Comparison of ENCODE assay signal across 14 cellular contexts in genomic region chr1:24695202-24695974, GRCh38. TPM values are rescaled to one million over a fixed set of nuclear protein-coding genes. Genes with fewer than 3 reads are reported as not detected.
DNase-seq lines count a peak whose midpoint lies in the region; ATAC-seq, FAIRE-seq and TF ChIP-seq lines count a peak whose summit lies in the region.
"Had no signal": no experiment of that assay in that cellular context is flagged by ENCODE, and none has a peak within 500 bp of the region (broad histone marks: within the 10 kb centered on the region; RNA-seq: fewer than 3 reads in every experiment).

No MANE protein-coding gene starts in this region.

- H3K4me2 ChIP-seq in K562 (ENCODE audit: insufficient read depth, low read length): peak overlapping the region; percentile 77; the same call in 1 of the 2 replicates

- peak; percentile 70 for FAIRE-seq in K562 (lab: Jason Lieb, UNC)

- H3K4me3 ChIP-seq in K562: no peak overlapping the region
- peak overlapping the region in 1 of 5 donors; percentile 11 for H3K4me3 ChIP-seq in subcutaneous abdominal adipose tissue (ENCODE audit: low read depth in 1 of 5, low read length in 5 of 5)
- H3K4me3 ChIP-seq in lower leg skin (ENCODE audit: low read depth, poor library complexity, severe bottlenecking): no peak overlapping the region
- H3K4me3 ChIP-seq: prostate gland, testis had no signal

- intact Hi-C loops in activated CD4-positive, alpha-beta memory T cell treated with anti-CD3 and anti-CD28 coated beads for 36 hours (cut with micrococcal nuclease): loop anchor here (10.0 kb wide), 1 partner anchor 49 kb away; the partner anchor contains the start of gene CLIC4
- intact Hi-C loops in K562 (cut with micrococcal nuclease) (no loop called here), lower leg skin (cut with DNase I; ENCODE audit: low total_unique reads) (no loop called here)

- 45% methylated on average over 7 of the region's 7 CpGs for WGBS in K562 (ENCODE audit: insufficient coverage, low coverage, missing lambda C conversion rate)
- WGBS in lower leg skin, 2 donors: 58 to 67% methylated on average over 6 to 7 of the region's 7 CpGs

- H3K4me1 ChIP-seq in K562 (replicated peaks in 1 of 2; ENCODE audit: control insufficient read depth in 2 of 2, insufficient read depth in 2 of 2, low read length in 2 of 2): peaks cover 16 to 26% of the 10 kb centered on the region in 2 experiments
- H3K4me1 ChIP-seq in subcutaneous abdominal adipose tissue (ENCODE audit: control insufficient read depth in 5 of 5, insufficient read depth in 5 of 5, low read length in 5 of 5): peaks cover 8 to 40% (median 11%) of the 10 kb centered on the region in 5 donors
- H3K4me1 ChIP-seq: prostate gland had no signal

- H3K36me3 Mint-ChIP-seq in activated CD4-positive, alpha-beta memory T cell treated with anti-CD3 and anti-CD28 coated beads, Interleukin-2, amount 10 ng/mL, durations not matched to agents 7 days and 5 days (ENCODE audit: low read depth): no peaks in the 10 kb centered on the region
- H3K36me3 Mint-ChIP-seq in activated CD4-positive, alpha-beta memory T cell treated with anti-CD3 and anti-CD28 coated beads for 36 hours: no peaks in the 10 kb centered on the region

- peak overlapping the region; percentile 5 to 29; a peak in 2 of 4 replicates for H3K9ac ChIP-seq in K562 (ENCODE audit: insufficient read depth in 1 of 2, low read depth in 2 of 2, low read length in 2 of 2)
- no peak overlapping the region for H3K9ac ChIP-seq in subcutaneous abdominal adipose tissue (ENCODE audit: low read length in 5 of 5)

- no peaks in the 10 kb centered on the region for H3K27me3 ChIP-seq in K562 (ENCODE audit: control insufficient read depth in 2 of 2, insufficient read depth in 2 of 2, low read length in 2 of 2)
- peaks cover 0 to 2% (median 0%) of the 10 kb centered on the region in 5 donors for H3K27me3 ChIP-seq in subcutaneous abdominal adipose tissue (ENCODE audit: control insufficient read depth in 5 of 5, insufficient read depth in 4 of 5, low read length in 5 of 5)
- H3K27me3 ChIP-seq: testis had no signal

- no peaks in the 10 kb centered on the region for H3K9me1 ChIP-seq in K562 (ENCODE audit: control insufficient read depth, insufficient read depth, low read length)

- in situ Hi-C loops in K562 (cut with MboI): no loop called here

- H3K36me3 ChIP-seq in K562 (ENCODE audit: control insufficient read depth, insufficient read depth, low read length): no peaks in the 10 kb centered on the region
- no peaks in the 10 kb centered on the region for H3K36me3 ChIP-seq in subcutaneous abdominal adipose tissue (ENCODE audit: control insufficient read depth in 5 of 5, insufficient read depth in 5 of 5, low read length in 5 of 5)
- H3K36me3 ChIP-seq: prostate gland had no signal

- CTCF ChIA-PET in activated CD4-positive, alpha-beta memory T cell treated with anti-CD3 and anti-CD28 coated beads, Interleukin-2, amount 10 ng/mL, durations not matched to agents 7 days and 5 days (lab: Charles Lee): interaction anchor here (1.0 to 1.4 kb wide), 5 partner anchors 8 to 139 kb away, joined by 3 to 5 read pairs (median 4); partner anchors contain the start of gene CLIC4
- CTCF ChIA-PET in activated CD4-positive, alpha-beta memory T cell treated with anti-CD3 and anti-CD28 coated beads for 36 hours (lab: Charles Lee): interaction anchor here (0.9 to 10.6 kb wide), 4 partner anchors 8 to 304 kb away, joined by 3 to 299 read pairs (median 6); no protein-coding TSS in a partner anchor
- CTCF ChIA-PET in K562 (lab: Yijun Ruan, JAX; ENCODE audit: low intra/inter-chr PET ratio): interaction anchor here (1.0 kb wide), 1 partner anchor 135 kb away, joined by 3 read pairs; no protein-coding TSS in a partner anchor

- H3K9me3 ChIP-seq in K562 (replicated peaks; ENCODE audit: control insufficient read depth, insufficient read depth, low read depth, low read length): no peaks in the 10 kb centered on the region
- H3K9me3 ChIP-seq in subcutaneous abdominal adipose tissue (ENCODE audit: control insufficient read depth in 5 of 5, low read length in 5 of 5): no peaks in the 10 kb centered on the region
- H3K9me3 ChIP-seq: prostate gland, testis had no signal

- DNase-seq in activated CD4-positive, alpha-beta memory T cell treated with anti-CD3 and anti-CD28 coated beads, Interleukin-2, amount 10 ng/mL, durations not matched to agents 7 days and 5 days: peak; percentile 34
- no peak for DNase-seq in activated CD4-positive, alpha-beta memory T cell treated with anti-CD3 and anti-CD28 coated beads for 36 hours
- DNase-seq in K562 (ENCODE audit: extremely low read depth in 1 of 4, low spot score in 3 of 4) (peak in 2 of 4 experiments; percentile 61 to 72), left lobe of liver (ENCODE audit: low spot score) (peak; percentile 50), lower leg skin (ENCODE audit: low spot score in 2 of 2) (no peak)
- DNase-seq: activated CD4-positive, alpha-beta T cell treated with anti-CD3 and anti-CD28 coated beads for 1 hour; central memory CD4-positive, alpha-beta T cell; DMS79 treated with DMSO at 0.1 percent for 48 hours; left colon; testis had no signal

- H3K4me1 Mint-ChIP-seq in activated CD4-positive, alpha-beta memory T cell treated with anti-CD3 and anti-CD28 coated beads, Interleukin-2, amount 10 ng/mL, durations not matched to agents 7 days and 5 days: peaks cover 35% of the 10 kb centered on the region
- H3K4me1 Mint-ChIP-seq in activated CD4-positive, alpha-beta memory T cell treated with anti-CD3 and anti-CD28 coated beads for 36 hours (ENCODE audit: low read depth): peaks cover 1% of the 10 kb centered on the region

- no peak for TF ChIP-seq CTCF in K562 (IDR thresholded peaks at IDR 0.05 in 2 of 3, conservative IDR thresholded peaks at IDR 0.05 in 1 of 3; ENCODE audit: insufficient read depth in 2 of 3, low read depth in 1 of 3, low read length in 3 of 3)
- TF ChIP-seq CTCF in lower leg skin (IDR thresholded peaks at IDR 0.05): no peak

- peak overlapping the region; percentile 88 for H2AFZ ChIP-seq in K562 (ENCODE audit: low read depth, low read length)

- H3K4me3 Mint-ChIP-seq in activated CD4-positive, alpha-beta memory T cell treated with anti-CD3 and anti-CD28 coated beads, Interleukin-2, amount 10 ng/mL, durations not matched to agents 7 days and 5 days: no peak overlapping the region
- no peak overlapping the region for H3K4me3 Mint-ChIP-seq in activated CD4-positive, alpha-beta memory T cell treated with anti-CD3 and anti-CD28 coated beads for 36 hours

- H3K27ac ChIP-seq in K562 (ENCODE audit: extremely low read depth, low read depth, low read length): peak overlapping the region; percentile 15; the same call in 1 of the 3 replicates
- peak overlapping the region; percentile 27 for H3K27ac ChIP-seq in subcutaneous abdominal adipose tissue (ENCODE audit: low read depth, low read length)
- H3K27ac ChIP-seq: prostate gland, testis had no signal

- TF ChIP-seq EP300 in K562 (IDR thresholded peaks at IDR 0.05; ENCODE audit: low read length): peak; percentile 43; the same call in 1 of the 2 replicates

- no peaks in the 10 kb centered on the region for H3K79me2 ChIP-seq in K562 (ENCODE audit: control insufficient read depth, insufficient read depth, low read length)

- H4K20me1 ChIP-seq in K562 (replicated peaks; ENCODE audit: control insufficient read depth, insufficient read depth, low read length): no peaks in the 10 kb centered on the region

- no peaks in the 10 kb centered on the region for H3K9me3 Mint-ChIP-seq in activated CD4-positive, alpha-beta memory T cell treated with anti-CD3 and anti-CD28 coated beads, Interleukin-2, amount 10 ng/mL, durations not matched to agents 7 days and 5 days
- no peaks in the 10 kb centered on the region for H3K9me3 Mint-ChIP-seq in activated CD4-positive, alpha-beta memory T cell treated with anti-CD3 and anti-CD28 coated beads for 36 hours

- ATAC-seq in K562: peak; percentile 84
- peak; percentile 67 for ATAC-seq in left lobe of liver
- no peak for ATAC-seq in HG03196 (IDR thresholded peaks at IDR 0.05; ENCODE audit: unreplicated experiment)
- ATAC-seq in GM19452 (IDR thresholded peaks at IDR 0.05; ENCODE audit: unreplicated experiment): no peak

- TF ChIP-seq RAD21 in K562 (CRISPR knock-in tag; conservative IDR thresholded peaks at IDR 0.05 in 1 of 2, IDR thresholded peaks at IDR 0.05 in 1 of 2): no peak

- POLR2A ChIA-PET in activated CD4-positive, alpha-beta memory T cell treated with anti-CD3 and anti-CD28 coated beads, Interleukin-2, amount 10 ng/mL, durations not matched to agents 7 days and 5 days (lab: Charles Lee): interaction anchor here (3.1 kb wide), 2 partner anchors 11 to 15 kb away, joined by 11 read pairs; no protein-coding TSS in a partner anchor
- POLR2A ChIA-PET in activated CD4-positive, alpha-beta memory T cell treated with anti-CD3 and anti-CD28 coated beads for 36 hours (lab: Charles Lee): no interaction called here
- POLR2A ChIA-PET in K562 (lab: Yijun Ruan, JAX): interaction anchor here (0.9 to 2.7 kb wide), 5 partner anchors 10 to 108 kb away, joined by 3 to 14 read pairs (median 4); no protein-coding TSS in a partner anchor

- peaks cover 7% of the 10 kb centered on the region for H3K27me3 Mint-ChIP-seq in activated CD4-positive, alpha-beta memory T cell treated with anti-CD3 and anti-CD28 coated beads, Interleukin-2, amount 10 ng/mL, durations not matched to agents 7 days and 5 days
- peaks cover 3% of the 10 kb centered on the region for H3K27me3 Mint-ChIP-seq in activated CD4-positive, alpha-beta memory T cell treated with anti-CD3 and anti-CD28 coated beads for 36 hours

- TF ChIP-seq POLR2A in K562 (conservative IDR thresholded peaks at IDR 0.05) (no peak), lower leg skin (IDR thresholded peaks at IDR 0.05) (no peak)

- peak overlapping the region; percentile 64 for H3K27ac Mint-ChIP-seq in activated CD4-positive, alpha-beta memory T cell treated with anti-CD3 and anti-CD28 coated beads, Interleukin-2, amount 10 ng/mL, durations not matched to agents 7 days and 5 days
- no peak overlapping the region for H3K27ac Mint-ChIP-seq in activated CD4-positive, alpha-beta memory T cell treated with anti-CD3 and anti-CD28 coated beads for 36 hours

- BruUV-seq in K562 (replicated peaks; lab: Mats Ljungman, UMichigan): no TSS peak

RNA-seq across cellular contexts. Expression of gene CLIC4, which starts 49.9 kb away (rescaled TPM):
- 10 to 100 TPM; 28.9 to 30.6 TPM for total RNA-seq in activated CD4-positive, alpha-beta memory T cell treated with anti-CD3 and anti-CD28 coated beads, Interleukin-2, amount 10 ng/mL, durations not matched to agents 7 days and 5 days
- 10 to 100 TPM; 25.5 to 26.3 TPM for total RNA-seq in activated CD4-positive, alpha-beta memory T cell treated with anti-CD3 and anti-CD28 coated beads for 36 hours
- total RNA-seq in K562 (2011; cell fraction: chromatin; rRNA removed; ENCODE audit: low replicate concordance): 12.8 and 26.9 TPM in 2 replicates
- 9.8 and 13.6 TPM in 2 replicates for total RNA-seq in K562 (2011; cell fraction: nucleolus; rRNA removed)
- total RNA-seq in K562 (2011; cell fraction: nucleoplasm; rRNA removed): 20.3 and 22.9 TPM in 2 replicates
- 31.8 and 34.6 TPM in 2 replicates for total RNA-seq in K562 (2014; rRNA removed)
- 58.3 and 71.7 TPM in 2 replicates for total RNA-seq in K562 (2014; rRNA removed; fragmentation: Illumina TruSeq; extraction: Trizol)
- 35.6 and 39.1 TPM in 2 replicates for total RNA-seq in K562 (2015; rRNA removed; fragmentation: Illumina TruSeq; extraction: Trizol)
- total RNA-seq in K562 (2021): 64.5 and 67.5 TPM in 2 replicates
- polyA plus RNA-seq in K562 (2011; rRNA removed): 21.0 and 22.9 TPM in 2 replicates
- polyA plus RNA-seq in K562 (2011; cell fraction: cytosol; rRNA removed): 7.4 and 14.6 TPM in 2 replicates
- 6.9 and 12.6 TPM in 2 replicates for polyA plus RNA-seq in K562 (2011; cell fraction: nucleus; rRNA removed)
- 37.3 and 89.5 TPM in 2 replicates for polyA plus RNA-seq in K562 (2012)
- 52.6 and 58.3 TPM in 2 replicates for polyA plus RNA-seq in K562 (2014; fragmentation: Illumina TruSeq; extraction: Trizol)
- 10 to 100 TPM; 16.0 to 18.9 TPM for polyA plus RNA-seq in K562 (2014; fragmentation: Nextera tagmentation; extraction: Ambion mirVana)
- polyA plus RNA-seq in K562 (2014; rRNA removed): 33.8 and 38.4 TPM in 2 replicates
- 15.9 and 25.4 TPM in 2 replicates for polyA minus RNA-seq in K562 (2011; rRNA and poly(A)+ RNA removed)
- polyA minus RNA-seq in K562 (2011; cell fraction: cytosol; rRNA and poly(A)+ RNA removed): 13.6 and 16.5 TPM in 2 replicates
- 8.1 and 16.3 TPM in 2 replicates for polyA minus RNA-seq in K562 (2011; cell fraction: nucleus; rRNA and poly(A)+ RNA removed)
- 54.4 TPM for total RNA-seq in left lobe of liver
- 10 to 100 TPM; 32.0 to 97.3 (median 60.7) TPM for total RNA-seq in lower leg skin

RNA-seq across cellular contexts. Expression of gene SRRM1, which starts 52.3 kb away (rescaled TPM):
- total RNA-seq in activated CD4-positive, alpha-beta memory T cell treated with anti-CD3 and anti-CD28 coated beads, Interleukin-2, amount 10 ng/mL, durations not matched to agents 7 days and 5 days: 100 to 1,000 TPM; 172 to 183 TPM
- 100 to 1,000 TPM; 225 to 227 TPM for total RNA-seq in activated CD4-positive, alpha-beta memory T cell treated with anti-CD3 and anti-CD28 coated beads for 36 hours
- 217 and 656 TPM in 2 replicates for total RNA-seq in K562 (2011; cell fraction: chromatin; rRNA removed; ENCODE audit: low replicate concordance)
- total RNA-seq in K562 (2011; cell fraction: nucleolus; rRNA removed): 132 and 167 TPM in 2 replicates
- 277 and 407 TPM in 2 replicates for total RNA-seq in K562 (2011; cell fraction: nucleoplasm; rRNA removed)
- total RNA-seq in K562 (2014; rRNA removed) (54.5 and 59.4 TPM in 2 replicates), K562 (2014; rRNA removed; fragmentation: Illumina TruSeq; extraction: Trizol) (81.0 and 89.6 TPM in 2 replicates), K562 (2015; rRNA removed; fragmentation: Illumina TruSeq; extraction: Trizol) (86.4 and 86.7 TPM in 2 replicates), K562 (2021) (200 and 225 TPM in 2 replicates), left lobe of liver (43.7 TPM), lower leg skin (100 to 1,000 TPM in 1 of 4 donors, 10 to 100 TPM in 3; 53.3 to 118 (median 83.3) TPM)
- polyA plus RNA-seq in K562 (2011; rRNA removed) (76.5 and 152 TPM in 2 replicates), K562 (2014; fragmentation: Illumina TruSeq; extraction: Trizol) (152 and 179 TPM in 2 replicates), K562 (2014; fragmentation: Nextera tagmentation; extraction: Ambion mirVana) (100 to 1,000 TPM; 115 to 268 TPM), K562 (2014; rRNA removed) (112 and 141 TPM in 2 replicates)
- 38.3 and 58.6 TPM in 2 replicates for polyA plus RNA-seq in K562 (2011; cell fraction: cytosol; rRNA removed)
- 322 and 323 TPM in 2 replicates for polyA plus RNA-seq in K562 (2011; cell fraction: nucleus; rRNA removed)
- 92.3 and 93.9 TPM in 2 replicates for polyA plus RNA-seq in K562 (2012)
- polyA minus RNA-seq in K562 (2011; rRNA and poly(A)+ RNA removed): 132 and 178 TPM in 2 replicates
- 73.1 and 83.0 TPM in 2 replicates for polyA minus RNA-seq in K562 (2011; cell fraction: cytosol; rRNA and poly(A)+ RNA removed)
- 176 and 371 TPM in 2 replicates for polyA minus RNA-seq in K562 (2011; cell fraction: nucleus; rRNA and poly(A)+ RNA removed)

Comparison
In these comparisons a context has a peak if more than half of its experiments do, and no peak if none do; other contexts are left out.
1. DNase-seq: peak in activated CD4-positive, alpha-beta memory T cell treated with anti-CD3 and anti-CD28 coated beads, Interleukin-2, amount 10 ng/mL, durations not matched to agents 7 days and 5 days (single experiment) and left lobe of liver (single experiment); none in activated CD4-positive, alpha-beta memory T cell treated with anti-CD3 and anti-CD28 coated beads for 36 hours (single experiment) and lower leg skin (0 of 2).
2. ATAC-seq: peak in K562 (single experiment) and left lobe of liver (single experiment); none in HG03196 (single experiment) and GM19452 (single experiment).
3. H3K9ac ChIP-seq: peak in K562 (2 of 2); none in subcutaneous abdominal adipose tissue (0 of 5).